22 cellular contexts compared by ENCODE assay signal in the genomic region with DNA sequence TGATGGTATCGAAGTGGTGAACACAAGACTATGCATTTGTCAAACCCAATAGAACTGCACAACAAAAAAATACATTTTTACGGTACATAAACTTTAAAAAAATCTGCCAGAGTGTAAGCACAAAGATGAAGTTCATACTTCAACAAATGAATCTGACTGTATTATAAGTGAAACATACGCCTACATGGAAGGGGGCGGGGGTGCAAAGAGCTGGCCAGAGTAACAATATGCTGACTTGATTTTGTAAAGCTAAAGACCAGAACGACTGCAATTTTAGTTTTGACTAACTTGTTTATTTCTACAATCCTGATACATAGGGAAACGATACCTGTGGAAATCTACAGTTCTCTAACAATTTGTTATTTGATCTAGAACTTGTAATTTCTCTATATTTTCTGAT.
"Had no signal": no experiment of that assay in that cellular context is flagged by ENCODE, and none has a peak within 500 bp of the region (broad histone marks: within the 10 kb centered on the region; RNA-seq: fewer than 3 reads in every experiment).

No MANE protein-coding gene starts in this region.

- H3K27ac Mint-ChIP-seq: dendritic cell treated with granulocyte-macrophage colony-stimulating factor and Interleukin-4, amounts not matched to agents 40 ng/mL and 50 ng/mL, for 4 days; effector memory CD8-positive, alpha-beta T cell; endodermal cell had no signal

- H3K4me3 Mint-ChIP-seq: dendritic cell treated with granulocyte-macrophage colony-stimulating factor and Interleukin-4, amounts not matched to agents 40 ng/mL and 50 ng/mL, for 4 days; effector memory CD8-positive, alpha-beta T cell; endodermal cell had no signal

- ATAC-seq: effector memory CD8-positive, alpha-beta T cell; esophagus mucosa; foreskin keratinocyte; gastrocnemius medialis; gastroesophageal sphincter; heart left ventricle; heart right ventricle had no signal

- H3K27me3 Mint-ChIP-seq: dendritic cell treated with granulocyte-macrophage colony-stimulating factor and Interleukin-4, amounts not matched to agents 40 ng/mL and 50 ng/mL, for 4 days; effector memory CD8-positive, alpha-beta T cell had no signal

- DNase-seq: colonic mucosa; cortex of kidney; dermis blood vessel endothelial cell; dorsolateral prefrontal cortex; effector CD4-positive, alpha-beta T cell; effector CD8-positive, alpha-beta T cell; effector memory CD4-positive, alpha-beta T cell; effector memory CD8-positive, alpha-beta T cell; endodermal cell; erythroblast; esophagus squamous epithelium; foreskin fibroblast; foreskin keratinocyte; foreskin melanocyte; gastrocnemius medialis; glutamatergic neuron; head of caudate nucleus; heart left ventricle; heart right ventricle had no signal

- H3K4me1 Mint-ChIP-seq: endodermal cell had no signal
